ENCODE assay signal across 9 cellular contexts in genomic region chr7:100887955-100888481, GRCh38. TPM values are rescaled to one million over a fixed set of nuclear protein-coding genes. Genes with fewer than 3 reads are reported as not detected.
DNase-seq lines count a peak whose midpoint lies in the region; ATAC-seq, FAIRE-seq and TF ChIP-seq lines count a peak whose summit lies in the region.
"Had no signal": no experiment of that assay in that cellular context is flagged by ENCODE, and none has a peak within 500 bp of the region (broad histone marks: within the 10 kb centered on the region; RNA-seq: fewer than 3 reads in every experiment).

No MANE protein-coding gene starts in this region.

- H3K27me3 ChIP-seq in OCI-LY1 (ENCODE audit: insufficient read depth, low read length) (0 out of 2 replicates have a peak, but pooled peaks cover 4% of the 10 kb centered on the region), gastrocnemius medialis (no peaks in the 10 kb centered on the region)
- H3K27me3 ChIP-seq: upper lobe of right lung had no signal

- intact Hi-C loops in gastrocnemius medialis (cut with DNase I; ENCODE audit: low total_unique reads), result no loop called here

- peaks cover 41% of the 10 kb centered on the region for H3K4me1 ChIP-seq in OCI-LY1 (ENCODE audit: insufficient read depth, low read length, severe bottlenecking)
- peaks cover 17 to 30% of the 10 kb centered on the region in 2 donors for H3K4me1 ChIP-seq in gastrocnemius medialis

- peak overlapping the region; percentile 84; the same call in 1 of the 2 replicates for H3K9ac ChIP-seq in OCI-LY1 (ENCODE audit: low read length)

- no peak for TF ChIP-seq POLR2A in gastrocnemius medialis (IDR thresholded peaks at IDR 0.05)

- H3K79me2 ChIP-seq in OCI-LY1 (ENCODE audit: insufficient read depth, low read length), result no peaks in the 10 kb centered on the region

- in situ Hi-C loops in gastrocnemius medialis (cut with MboI; ENCODE audit: low sequenced_read_pairs in 4 of 4), result no loop called here

- H3K9me3 ChIP-seq in OCI-LY1 (ENCODE audit: low read length), result no peaks in the 10 kb centered on the region
- H3K9me3 ChIP-seq in gastrocnemius medialis, result no peaks in the 10 kb centered on the region
- H3K9me3 ChIP-seq: upper lobe of right lung had no signal

- H3K27ac ChIP-seq in OCI-LY1 (ENCODE audit: low read depth, low read length, poor library complexity, severe bottlenecking) (peak overlapping the region; percentile 85), epithelial cell of prostate (peak overlapping the region; percentile 94), gastrocnemius medialis (peak overlapping the region; percentile 48 to 99 (median 96))

- H3K36me3 ChIP-seq in OCI-LY1 (ENCODE audit: insufficient read depth, low read length) (peaks cover 55% of the 10 kb centered on the region), gastrocnemius medialis (peaks cover 0 to 56% of the 10 kb centered on the region in 2 donors)

- H4K20me1 ChIP-seq in OCI-LY1 (ENCODE audit: insufficient read depth, low read length), result no peaks in the 10 kb centered on the region

- H3K4me3 ChIP-seq in GM08714 (ENCODE audit: low read length) (peak overlapping the region; percentile 82; the same call in 1 of the 2 replicates), OCI-LY1 (ENCODE audit: low read depth, low read length, poor library complexity, severe bottlenecking) (peak overlapping the region; percentile 74), gastrocnemius medialis (no peak overlapping the region)

- H3F3A ChIP-seq in OCI-LY1 (ENCODE audit: insufficient read depth, low read length), result 0 out of 2 replicates have a peak, but pooled peaks cover 6% of the 10 kb centered on the region

- peak overlapping the region; percentile 78 for H3K4me2 ChIP-seq in OCI-LY1 (ENCODE audit: low read length)

- DNase-seq in epithelial cell of prostate (ENCODE audit: low read depth, low spot score), result no peak
- no peak for DNase-seq in gastrocnemius medialis
- no peak for DNase-seq in GM19239 (ENCODE audit: insufficient read length, low spot score)
- DNase-seq: upper lobe of right lung had no signal

- H2AFZ ChIP-seq in OCI-LY1 (ENCODE audit: low read length), result no peak overlapping the region

- TF ChIP-seq CTCF in OCI-LY1 (IDR thresholded peaks at IDR 0.05; ENCODE audit: low read length), result no peak
- TF ChIP-seq CTCF in gastrocnemius medialis (IDR thresholded peaks at IDR 0.05 in 4 of 5, conservative IDR thresholded peaks at IDR 0.05 in 1 of 5), result no peak

- no peaks in the 10 kb centered on the region for H3K9me2 ChIP-seq in OCI-LY1 (ENCODE audit: low read depth, low read length)

- FAIRE-seq in GM19239 (lab: Jason Lieb, UNC), result no peak

- ATAC-seq in gastrocnemius medialis (no peak), GM18909 (IDR thresholded peaks at IDR 0.05; ENCODE audit: poor library complexity, unreplicated experiment) (no peak), HG02840 (IDR thresholded peaks at IDR 0.05; ENCODE audit: low FRiP score, unreplicated experiment) (no peak)
- ATAC-seq: upper lobe of right lung had no signal

RNA-seq across cellular contexts. Expression of gene UFSP1, which starts 1.5 kb away (rescaled TPM):
- total RNA-seq in gastrocnemius medialis, result 1 to 10 TPM; 2.0 to 7.1 (median 4.0) TPM

RNA-seq across cellular contexts. Expression of gene ACHE, which starts 7.7 kb away (rescaled TPM):
- total RNA-seq in gastrocnemius medialis, result 10 to 100 TPM in 2 of 4 donors, 1 to 10 TPM in 2; 6.5 to 59.5 (median 11.4) TPM
- total RNA-seq: HT1080 had no signal

RNA-seq across cellular contexts. Expression of gene SRRT, which starts 13.1 kb away (rescaled TPM):
- total RNA-seq in gastrocnemius medialis, result 10 to 100 TPM; 35.0 to 47.3 (median 39.8) TPM

RNA-seq across cellular contexts. Expression of gene TRIP6, which starts 20.8 kb away (rescaled TPM):
- total RNA-seq in gastrocnemius medialis, result 1 to 10 TPM; 4.6 to 9.1 (median 7.3) TPM

RNA-seq across cellular contexts. Expression of gene SLC12A9, which starts 35.5 kb away (rescaled TPM):
- total RNA-seq in gastrocnemius medialis, result 1 to 10 TPM; 2.5 to 4.3 (median 3.8) TPM

Comparison
In these comparisons a context has a peak if more than half of its experiments do, and no peak if none do; other contexts are left out.
1. H3K4me3 ChIP-seq: peak in GM08714 (single experiment) and OCI-LY1 (single experiment); none in gastrocnemius medialis (0 of 4).
2. Peak in every context shown above with its lines, with median percentiles within 50 percentile points of each other: H3K27ac ChIP-seq.